ENCODE assay signal across 19 cellular contexts in the genomic region with DNA sequence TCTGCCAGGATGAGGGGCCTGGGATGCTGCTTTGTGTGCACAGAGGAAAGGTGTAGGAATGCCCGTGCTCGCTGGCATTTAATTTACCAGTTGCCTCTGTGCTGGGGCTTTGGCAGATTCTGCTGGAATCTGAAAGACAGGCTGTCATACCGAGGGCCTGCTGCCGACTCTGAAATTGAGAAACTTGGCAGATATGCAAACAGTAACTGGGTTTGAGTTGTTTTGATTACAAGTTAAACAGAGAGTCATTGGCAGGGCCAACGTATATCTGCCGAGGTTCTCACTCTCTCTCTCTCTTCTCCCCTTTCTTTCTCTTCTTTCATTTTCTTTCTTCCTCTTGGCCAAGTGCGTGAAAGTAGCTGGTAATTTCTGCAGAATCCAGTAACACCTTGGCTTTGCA.
DNase-seq lines count a peak whose midpoint lies in the region; FAIRE-seq and TF ChIP-seq lines count a peak whose summit lies in the region.
"Had no signal": no experiment of that assay in that cellular context is flagged by ENCODE, and none has a peak within 500 bp of the region (broad histone marks: within the 10 kb centered on the region; RNA-seq: fewer than 3 reads in every experiment).

No MANE protein-coding gene starts in this region.

- no peaks in the 10 kb centered on the region for H3K9me1 ChIP-seq in keratinocyte (ENCODE audit: control insufficient read depth, extremely low read depth, insufficient read depth, low read length)

- H2BK120ac ChIP-seq in H9 (ENCODE audit: low read depth, low read length, poor library complexity, severe bottlenecking), result no peak overlapping the region

- H3K36me3 ChIP-seq in MG63 (no peaks in the 10 kb centered on the region), keratinocyte (ENCODE audit: control insufficient read depth in 2 of 2, extremely low read depth in 1 of 2, insufficient read depth in 2 of 2, low read length in 2 of 2) (no peaks in the 10 kb centered on the region)

- no peak for FAIRE-seq in keratinocyte (lab: Jason Lieb, UNC)

- no peaks in the 10 kb centered on the region for H3K79me1 ChIP-seq in H9 (ENCODE audit: insufficient read depth, low read depth, low read length, poor library complexity, severe bottlenecking)

- intact Hi-C loops in activated T-helper 2 cell treated with anti-CD3 and anti-CD28 coated beads, Interferon-gamma antibody, Interleukin-2, Interleukin-4, amounts not matched to agents 10 μg/mL and 5 μg/mL and 100 μg/mL, durations not matched to agents 14 hours and 24 hours and 36 hours (cut with micrococcal nuclease), result no loop called here

- H3K14ac ChIP-seq in H9 (ENCODE audit: insufficient read depth, low read length), result no peak overlapping the region

- H3K4me3 ChIP-seq in MG63 (no peak overlapping the region; the same call in 1 of the 2 replicates), keratinocyte (ENCODE audit: control insufficient read depth in 2 of 3, extremely low read depth in 1 of 3, insufficient read depth in 2 of 3, low read depth in 1 of 3, low read length in 3 of 3) (no peak overlapping the region)

- H3K27ac Mint-ChIP-seq in activated T-helper 2 cell treated with anti-CD3 and anti-CD28 coated beads, Interferon-gamma antibody, Interleukin-2, Interleukin-4, amounts not matched to agents 10 μg/mL and 5 μg/mL and 100 μg/mL, durations not matched to agents 14 hours and 24 hours and 36 hours, result peak overlapping the region; percentile 24
- H3K27ac Mint-ChIP-seq in H9, result no peak overlapping the region

- no peak overlapping the region for H3K27ac ChIP-seq in keratinocyte (ENCODE audit: control insufficient read depth, insufficient read depth, low read length)
- no peak overlapping the region for H3K27ac ChIP-seq in H9 (ENCODE audit: insufficient read length, low read depth, low read length)
- H3K27ac ChIP-seq: C4-2B, HL-60, RWPE1 had no signal

- no peaks in the 10 kb centered on the region for H3K4me1 ChIP-seq in keratinocyte (ENCODE audit: control insufficient read depth, extremely low read depth, insufficient read depth, low read length)
- H3K4me1 ChIP-seq in H9 (ENCODE audit: insufficient read depth, low read length), result peaks cover 12% of the 10 kb centered on the region; the same call in 1 of the 2 replicates

- dilution Hi-C loops in keratinocyte (cut with MboI; ENCODE audit: extremely low pct_ligation_motif_present, low sequenced_read_pairs), result no loop called here

- no peak overlapping the region for H4K91ac ChIP-seq in H9 (ENCODE audit: insufficient read length, low read depth, low read length)

- no peak overlapping the region for H4K5ac ChIP-seq in H9 (ENCODE audit: insufficient read length, low read depth, low read length)

- no peak overlapping the region for H3K56ac ChIP-seq in H9 (ENCODE audit: insufficient read length, low read depth, low read length)

- H3K79me2 ChIP-seq in keratinocyte (ENCODE audit: control insufficient read depth, insufficient read depth, low read length) (no peaks in the 10 kb centered on the region), H9 (ENCODE audit: insufficient read depth, low read length) (no peaks in the 10 kb centered on the region)

- H2AFZ ChIP-seq in keratinocyte (ENCODE audit: control insufficient read depth, low read length), result peak overlapping the region; percentile 21
- H2AFZ ChIP-seq in H9 (ENCODE audit: low read length), result no peak overlapping the region

- H3K27me3 Mint-ChIP-seq in activated T-helper 2 cell treated with anti-CD3 and anti-CD28 coated beads, Interferon-gamma antibody, Interleukin-2, Interleukin-4, amounts not matched to agents 10 μg/mL and 5 μg/mL and 100 μg/mL, durations not matched to agents 14 hours and 24 hours and 36 hours (ENCODE audit: low read depth), result no peaks in the 10 kb centered on the region
- H3K27me3 Mint-ChIP-seq in H9 (ENCODE audit: low read depth), result peaks cover 4% of the 10 kb centered on the region

- no peak overlapping the region for H3K23ac ChIP-seq in H9 (ENCODE audit: insufficient read length, low read depth, low read length)

- H3K4me3 Mint-ChIP-seq in activated T-helper 2 cell treated with anti-CD3 and anti-CD28 coated beads, Interferon-gamma antibody, Interleukin-2, Interleukin-4, amounts not matched to agents 10 μg/mL and 5 μg/mL and 100 μg/mL, durations not matched to agents 14 hours and 24 hours and 36 hours (ENCODE audit: low read depth), result no peak overlapping the region
- H3K4me3 Mint-ChIP-seq in H9, result no peak overlapping the region

- TF ChIP-seq CTCF in keratinocyte (optimal IDR thresholded peaks at IDR 0.05 in 1 of 3, IDR thresholded peaks at IDR 0.05 in 1 of 3, conservative IDR thresholded peaks at IDR 0.05 in 1 of 3; ENCODE audit: extremely low read depth in 1 of 3, insufficient read depth in 2 of 3, low read length in 3 of 3) (no peak), H9 (conservative IDR thresholded peaks at IDR 0.05) (no peak)

- H2BK5ac ChIP-seq in H9 (ENCODE audit: insufficient read length, low read length), result no peak overlapping the region

- no peak overlapping the region for H3K9ac ChIP-seq in keratinocyte (ENCODE audit: control insufficient read depth, extremely low read depth, insufficient read depth, low read length)
- no peak overlapping the region for H3K9ac ChIP-seq in H9 (ENCODE audit: extremely low read depth, insufficient read length, low read length)

- peaks cover 44% of the 10 kb centered on the region for H3K4me1 Mint-ChIP-seq in activated T-helper 2 cell treated with anti-CD3 and anti-CD28 coated beads, Interferon-gamma antibody, Interleukin-2, Interleukin-4, amounts not matched to agents 10 μg/mL and 5 μg/mL and 100 μg/mL, durations not matched to agents 14 hours and 24 hours and 36 hours (ENCODE audit: low read depth)
- H3K4me1 Mint-ChIP-seq in H9, result peaks cover 2 to 37% of the 10 kb centered on the region in 2 experiments

- H3K4ac ChIP-seq in H9 (ENCODE audit: low read depth, low read length), result no peak overlapping the region

- no peak overlapping the region for H2BK15ac ChIP-seq in H9 (ENCODE audit: low read depth, low read length)

- no peak overlapping the region for H3T11ph ChIP-seq in H9 (ENCODE audit: low read length)

- H2AK5ac ChIP-seq in H9 (ENCODE audit: insufficient read length, low read length), result no peak overlapping the region

- no peak overlapping the region for H3K18ac ChIP-seq in H9 (ENCODE audit: insufficient read length, low read depth, low read length)

- H3K9me3 ChIP-seq in MG63 (no peaks in the 10 kb centered on the region), keratinocyte (ENCODE audit: control insufficient read depth, low read depth, low read length) (no peaks in the 10 kb centered on the region), H9 (ENCODE audit: control insufficient read depth, low read depth, low read length) (no peaks in the 10 kb centered on the region)

- H2BK20ac ChIP-seq in H9 (ENCODE audit: low read depth, low read length, poor library complexity, severe bottlenecking), result no peak overlapping the region

- H3K23me2 ChIP-seq in H9 (ENCODE audit: insufficient read length, low read depth, low read length, poor library complexity, severe bottlenecking), result peaks cover 13% of the 10 kb centered on the region

- H3K9me3 Mint-ChIP-seq in activated T-helper 2 cell treated with anti-CD3 and anti-CD28 coated beads, Interferon-gamma antibody, Interleukin-2, Interleukin-4, amounts not matched to agents 10 μg/mL and 5 μg/mL and 100 μg/mL, durations not matched to agents 14 hours and 24 hours and 36 hours, result no peaks in the 10 kb centered on the region
- no peaks in the 10 kb centered on the region for H3K9me3 Mint-ChIP-seq in H9

- H3K4me2 ChIP-seq in keratinocyte (ENCODE audit: control insufficient read depth, extremely low read depth, insufficient read depth, low read depth, low read length), result no peak overlapping the region
- no peak overlapping the region for H3K4me2 ChIP-seq in H9 (ENCODE audit: insufficient read depth, insufficient read length, low read length)

- WGBS in H9 (ENCODE audit: extremely low coverage, insufficient read length, low lambda C conversion rate), result no CpG with 5 or more reads among the region's 7 CpGs

- no peaks in the 10 kb centered on the region for H3K36me3 Mint-ChIP-seq in activated T-helper 2 cell treated with anti-CD3 and anti-CD28 coated beads, Interferon-gamma antibody, Interleukin-2, Interleukin-4, amounts not matched to agents 10 μg/mL and 5 μg/mL and 100 μg/mL, durations not matched to agents 14 hours and 24 hours and 36 hours (ENCODE audit: low read depth)
- no peaks in the 10 kb centered on the region for H3K36me3 Mint-ChIP-seq in H9 (ENCODE audit: insufficient read depth in 1 of 3, low read depth in 3 of 3)

- peak; percentile 10 for DNase-seq in Ammon's horn (ENCODE audit: low spot score)
- peak; percentile 47 for DNase-seq in MG63
- DNase-seq in activated T-helper 2 cell treated with anti-CD3 and anti-CD28 coated beads, Interferon-gamma antibody, Interleukin-2, Interleukin-4, amounts not matched to agents 10 μg/mL and 5 μg/mL and 100 μg/mL, durations not matched to agents 14 hours and 24 hours and 36 hours (ENCODE audit: low spot score), result no peak
- DNase-seq in keratinocyte (ENCODE audit: low read depth, low spot score), result no peak
- no peak for DNase-seq in H9
- DNase-seq in NCI-H1930 (lab: John Stamatoyannopoulos, UW), result no peak
- DNase-seq in T-helper 1 cell, result no peak
- DNase-seq: ACHN, DMS79, HCEC 1CT, IMR-90, Karpas-422, NCI-H1048, NCI-H146, NCI-H774, OCI-M1 had no signal

- no peak overlapping the region for H2BK12ac ChIP-seq in H9 (ENCODE audit: insufficient read length, low read depth, low read length)

- no peak overlapping the region for H4K8ac ChIP-seq in H9 (replicated peaks; ENCODE audit: insufficient read length, low read depth, low read length)

- H3K27me3 ChIP-seq in MG63 (no peaks in the 10 kb centered on the region), keratinocyte (ENCODE audit: control insufficient read depth, extremely low read depth, insufficient read depth, low read length) (peaks cover 6% of the 10 kb centered on the region), H9 (ENCODE audit: insufficient read depth, low read length) (no peaks in the 10 kb centered on the region; the same call in 1 of the 2 replicates)

- H4K20me1 ChIP-seq in keratinocyte (ENCODE audit: control insufficient read depth, extremely low read depth, insufficient read depth, low read length) (no peaks in the 10 kb centered on the region), H9 (ENCODE audit: control insufficient read depth, insufficient read depth, insufficient read length) (no peaks in the 10 kb centered on the region)

Comparison
In these comparisons a context has a peak if more than half of its experiments do, and no peak if none do; other contexts are left out.
1. DNase-seq: peak in Ammon's horn (single experiment) and MG63 (single experiment); none in activated T-helper 2 cell treated with anti-CD3 and anti-CD28 coated beads, Interferon-gamma antibody, Interleukin-2, Interleukin-4, amounts not matched to agents 10 μg/mL and 5 μg/mL and 100 μg/mL, durations not matched to agents 14 hours and 24 hours and 36 hours (single experiment), keratinocyte (single experiment), H9 (single experiment), NCI-H1930 (0 of 2) and T-helper 1 cell (0 of 5).